In the genomic region with DNA sequence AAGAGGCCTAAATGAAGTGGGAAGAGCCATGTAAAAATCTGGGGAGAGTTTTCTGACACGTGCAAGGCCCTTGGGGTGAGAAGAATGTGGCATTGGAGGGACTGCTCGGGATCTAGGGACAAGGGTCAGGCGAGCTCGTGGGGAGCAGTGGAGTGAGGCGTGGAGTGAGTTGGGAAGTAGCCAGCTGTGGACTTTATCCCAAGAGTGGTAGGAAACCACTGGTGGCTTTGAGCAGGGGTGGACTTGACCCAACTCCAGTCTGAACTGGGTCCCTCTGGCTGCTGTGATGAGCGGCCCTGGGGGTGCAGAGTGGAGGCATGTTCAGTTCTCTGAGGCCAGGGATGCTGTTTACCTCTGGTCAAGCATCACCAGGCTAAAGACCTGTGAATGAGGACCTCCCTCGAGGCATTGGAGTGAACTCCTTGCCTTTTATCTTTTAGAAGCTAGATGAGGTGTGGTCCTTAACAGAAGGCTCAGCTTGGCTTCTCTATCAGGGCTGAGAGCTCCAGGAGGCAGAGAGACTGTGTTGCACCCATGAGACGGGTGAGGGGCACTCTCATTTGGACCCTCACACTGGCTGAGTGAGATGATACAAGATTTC, we compare ENCODE assay signal across 17 cellular contexts. TPM values are rescaled to one million over a fixed set of nuclear protein-coding genes. Genes with fewer than 3 reads are reported as not detected.
"Had no signal": no experiment of that assay in that cellular context is flagged by ENCODE, and none has a peak within 500 bp of the region (broad histone marks: within the 10 kb centered on the region; RNA-seq: fewer than 3 reads in every experiment).

No MANE protein-coding gene starts in this region.

- H3K27ac ChIP-seq: cardiac muscle cell, neutrophil, SK-N-MC had no signal

- H3K4me3 ChIP-seq: cardiac muscle cell, SK-N-MC, thyroid gland had no signal

- H3K27me3 ChIP-seq: cardiac muscle cell, thyroid gland had no signal

- ATAC-seq: activated CD8-positive, alpha-beta memory T cell treated with anti-CD3 and anti-CD28 coated beads, Interleukin-2, amount 10 ng/mL, durations not matched to agents 7 days and 5 days; natural killer cell had no signal

- DNase-seq: activated CD4-positive, alpha-beta memory T cell treated with anti-CD3 and anti-CD28 coated beads for 36 hours; activated CD8-positive, alpha-beta memory T cell treated with anti-CD3 and anti-CD28 coated beads, Interleukin-2, amount 10 ng/mL, durations not matched to agents 7 days and 5 days; activated effector memory CD4-positive, alpha-beta T cell treated with Interleukin-2 at 50 U/mL for 16 hours; activated naive CD4-positive, alpha-beta T cell treated with anti-CD3 and anti-CD28 coated beads, Interleukin-2, amount 50 U/mL, for 16 hours; activated T-cell treated with anti-CD3 and anti-CD28 coated beads, Interleukin-2, amount 50 U/mL, for 24 hours; foreskin fibroblast; left cardiac atrium; mammary epithelial cell; natural killer cell; right cardiac atrium; Right ventricle myocardium superior; T1000; thyroid gland had no signal

- H3K9me3 ChIP-seq: neutrophil, thyroid gland had no signal

- H3K36me3 ChIP-seq: cardiac muscle cell, neutrophil, thyroid gland had no signal

RNA-seq across cellular contexts. Expression of a gene that starts 20.6 kb away (rescaled TPM):
- total RNA-seq: endothelial cell of umbilical vein had no signal
- polyA plus RNA-seq: cardiac muscle cell had no signal
